ENCODE assay signal across 31 cellular contexts in genomic region chr11:7451520-7451919, GRCh38. TPM values are rescaled to one million over a fixed set of nuclear protein-coding genes. Genes with fewer than 3 reads are reported as not detected.
"Had no signal": no experiment of that assay in that cellular context is flagged by ENCODE, and none has a peak within 500 bp of the region (broad histone marks: within the 10 kb centered on the region; RNA-seq: fewer than 3 reads in every experiment).

No MANE protein-coding gene starts in this region.

- H3K27me3 ChIP-seq: brain microvascular endothelial cell, dorsolateral prefrontal cortex, esophagus muscularis mucosa, foreskin keratinocyte, gastrocnemius medialis, heart left ventricle had no signal

- H3K4me1 ChIP-seq: esophagus muscularis mucosa, foreskin keratinocyte, gastrocnemius medialis had no signal

- H3K4me3 ChIP-seq: coronary artery, dorsolateral prefrontal cortex, esophagus muscularis mucosa, gastrocnemius medialis, heart left ventricle had no signal

- H3K36me3 ChIP-seq: brain microvascular endothelial cell, esophagus muscularis mucosa, gastrocnemius medialis, heart left ventricle had no signal

- H3K9me3 ChIP-seq: esophagus muscularis mucosa, gastrocnemius medialis, heart left ventricle had no signal

- H3K4me3 Mint-ChIP-seq: activated CD4-positive, alpha-beta T cell treated with anti-CD3 and anti-CD28 coated beads, Interleukin-2, amount 10 ng/mL, durations not matched to agents 7 days and 5 days; activated CD8-positive, alpha-beta T cell treated with anti-CD3 and anti-CD28 coated beads for 36 hours; activated naive CD8-positive, alpha-beta T cell; activated T-cell treated with anti-CD3 and anti-CD28 coated beads, Interleukin-2, amount 50 U/mL, for 4 hours; activated T-helper 17 cell treated with anti-CD3 and anti-CD28 coated beads, Interleukin-2, amount 50 U/mL, for 72 hours; central memory CD8-positive, alpha-beta T cell; dendritic cell treated with granulocyte-macrophage colony-stimulating factor and Interleukin-4, amounts not matched to agents 40 ng/mL and 50 ng/mL, for 4 days had no signal

- H3K27ac Mint-ChIP-seq: activated CD4-positive, alpha-beta T cell treated with anti-CD3 and anti-CD28 coated beads, Interleukin-2, amount 10 ng/mL, durations not matched to agents 7 days and 5 days; activated CD8-positive, alpha-beta T cell treated with anti-CD3 and anti-CD28 coated beads for 36 hours; activated naive CD8-positive, alpha-beta T cell; activated T-helper 17 cell treated with anti-CD3 and anti-CD28 coated beads, Interleukin-2, amount 50 U/mL, for 72 hours; dendritic cell treated with granulocyte-macrophage colony-stimulating factor and Interleukin-4, amounts not matched to agents 40 ng/mL and 50 ng/mL, for 4 days had no signal

- DNase-seq: activated CD4-positive, alpha-beta T cell treated with anti-CD3 and anti-CD28 coated beads for 1 hour; activated CD4-positive, alpha-beta T cell treated with anti-CD3 and anti-CD28 coated beads for 4 hours; activated CD4-positive, alpha-beta T cell treated with anti-CD3 and anti-CD28 coated beads, Interleukin-2, amount 10 ng/mL, durations not matched to agents 7 days and 5 days; activated CD4-positive, alpha-beta T cell treated with anti-CD3 and anti-CD28 coated beads, Interleukin-2, amount 50 U/mL, for 4 hours; activated CD8-positive, alpha-beta memory T cell treated with anti-CD3 and anti-CD28 coated beads for 24 hours; activated CD8-positive, alpha-beta T cell treated with anti-CD3 and anti-CD28 coated beads for 36 hours; activated effector memory CD4-positive, alpha-beta T cell treated with Interleukin-2 at 50 U/mL for 16 hours; activated gamma-delta T cell treated with Interleukin-2 at 50 U/mL for 16 hours; activated naive CD4-positive, alpha-beta T cell treated with anti-CD3 and anti-CD28 coated beads, Interleukin-2, amount 50 U/mL, for 16 hours; activated naive CD4-positive, alpha-beta T cell treated with Interleukin-2 at 50 U/mL for 16 hours; activated T-cell treated with anti-CD3 and anti-CD28 coated beads, Interleukin-2, amount 50 U/mL, for 4 hours; amniotic stem cell; anterior cingulate cortex; brain microvascular endothelial cell; dorsolateral prefrontal cortex; effector memory CD4-positive, alpha-beta T cell; erythroblast; foreskin keratinocyte; gastrocnemius medialis; glutamatergic neuron; heart left ventricle; T-helper 2 cell had no signal

- H3K27ac ChIP-seq: brain microvascular endothelial cell, coronary artery, esophagus muscularis mucosa, foreskin keratinocyte, gastrocnemius medialis, heart left ventricle had no signal

- H3K4me1 Mint-ChIP-seq: activated CD4-positive, alpha-beta T cell treated with anti-CD3 and anti-CD28 coated beads, Interleukin-2, amount 10 ng/mL, durations not matched to agents 7 days and 5 days; activated T-helper 17 cell treated with anti-CD3 and anti-CD28 coated beads, Interleukin-2, amount 50 U/mL, for 72 hours; central memory CD8-positive, alpha-beta T cell had no signal

- H3K27me3 Mint-ChIP-seq: activated CD4-positive, alpha-beta T cell treated with anti-CD3 and anti-CD28 coated beads, Interleukin-2, amount 10 ng/mL, durations not matched to agents 7 days and 5 days; activated CD8-positive, alpha-beta T cell treated with anti-CD3 and anti-CD28 coated beads for 36 hours; activated naive CD8-positive, alpha-beta T cell; activated T-helper 17 cell treated with anti-CD3 and anti-CD28 coated beads, Interleukin-2, amount 50 U/mL, for 72 hours; dendritic cell treated with granulocyte-macrophage colony-stimulating factor and Interleukin-4, amounts not matched to agents 40 ng/mL and 50 ng/mL, for 4 days had no signal

- FAIRE-seq: astrocyte, bronchial epithelial cell had no signal

- H3K36me3 Mint-ChIP-seq: activated naive CD8-positive, alpha-beta T cell had no signal

- H3K9me3 Mint-ChIP-seq: activated CD4-positive, alpha-beta T cell treated with anti-CD3 and anti-CD28 coated beads, Interleukin-2, amount 10 ng/mL, durations not matched to agents 7 days and 5 days; activated CD8-positive, alpha-beta T cell treated with anti-CD3 and anti-CD28 coated beads for 36 hours; activated T-cell treated with anti-CD3 and anti-CD28 coated beads, Interleukin-2, amount 50 U/mL, for 4 hours; activated T-helper 17 cell treated with anti-CD3 and anti-CD28 coated beads, Interleukin-2, amount 50 U/mL, for 72 hours; central memory CD8-positive, alpha-beta T cell; dendritic cell treated with granulocyte-macrophage colony-stimulating factor and Interleukin-4, amounts not matched to agents 40 ng/mL and 50 ng/mL, for 4 days had no signal

RNA-seq across cellular contexts. Expression of gene OLFML1, which starts 33.8 kb away (rescaled TPM):
- total RNA-seq: activated CD4-positive, alpha-beta T cell treated with anti-CD3 and anti-CD28 coated beads, Interleukin-2, amount 10 ng/mL, durations not matched to agents 7 days and 5 days; activated CD8-positive, alpha-beta T cell treated with anti-CD3 and anti-CD28 coated beads for 36 hours; activated T-cell treated with anti-CD3 and anti-CD28 coated beads, Interleukin-2, amount 50 U/mL, for 4 hours; activated T-helper 17 cell treated with anti-CD3 and anti-CD28 coated beads, Interleukin-2, amount 50 U/mL, for 72 hours; astrocyte; bronchial epithelial cell; foreskin keratinocyte; T-helper 1 cell treated with Interleukin-12 subunit alpha and Interleukin-12 subunit beta and Interleukin-4 antibody, amounts not matched to agents 30 ng/mL and 1 ng/mL, for 36 hours had no signal
- polyA plus RNA-seq: foreskin keratinocyte had no signal
